In genomic region chr10:76544789-76545188, GRCh38 we compare ENCODE assay signal across 26 cellular contexts.
"Had no signal": no experiment of that assay in that cellular context is flagged by ENCODE, and none has a peak within 500 bp of the region (broad histone marks: within the 10 kb centered on the region; RNA-seq: fewer than 3 reads in every experiment).

No MANE protein-coding gene starts in this region.

- H3K9me3 ChIP-seq: heart right ventricle, lower lobe of right lung, neutrophil, ovary, right atrium auricular region, right lobe of liver, stomach, testis, thyroid gland, transverse colon, upper lobe of left lung had no signal

- H3K4me3 ChIP-seq: heart right ventricle, hepatocyte, lower lobe of right lung, ovary, right atrium auricular region, right lobe of liver, smooth muscle cell, stomach, testis, thyroid gland, transverse colon, upper lobe of left lung had no signal

- H3K4me1 Mint-ChIP-seq: natural killer cell; stimulated activated naive B cell treated with anti-CD40 and anti-IgM and Interleukin-4, amounts not matched to agents 10 μg/mL and 1 μg/mL and 100 μg/mL, for 72 hours had no signal

- DNase-seq: heart right ventricle; islet precursor cell; left cardiac atrium; lower lobe of right lung; mammary epithelial cell; mesenchymal stem cell; natural killer cell; occipital lobe; ovary; right lobe of liver; stimulated activated CD4-positive, alpha-beta T cell treated with anti-CD3 and anti-CD28 coated beads, Interleukin-1b, Interleukin-23, amount 100 ng/mL, for 48 hours; stimulated activated CD4-positive, alpha-beta T cell treated with anti-CD3 and anti-CD28 coated beads, Interleukin-2, amount 100 ng/mL, for 48 hours; stimulated activated naive B cell treated with anti-CD40 and anti-IgM and Interleukin-4, amounts not matched to agents 10 μg/mL and 1 μg/mL and 100 μg/mL, for 72 hours; stimulated activated naive CD8-positive, alpha-beta T cell treated with anti-CD3 and anti-CD28 coated beads, Interleukin-15, Interleukin-2, amounts not matched to agents 100 U/mL and 50 U/mL, for 24 hours; stomach; testis; thyroid gland; transverse colon; upper lobe of left lung had no signal

- H3K9me3 Mint-ChIP-seq: natural killer cell; neural crest cell; stimulated activated naive B cell treated with anti-CD40 and anti-IgM and Interleukin-4, amounts not matched to agents 10 μg/mL and 1 μg/mL and 100 μg/mL, for 72 hours had no signal

- H3K4me1 ChIP-seq: testis had no signal

- ATAC-seq: heart right ventricle; left cardiac atrium; left lobe of liver; lower lobe of right lung; natural killer cell; right lobe of liver; stimulated activated naive B cell treated with anti-CD40 and anti-IgM and Interleukin-4, amounts not matched to agents 10 μg/mL and 1 μg/mL and 100 μg/mL, for 72 hours; stimulated activated naive CD8-positive, alpha-beta T cell treated with anti-CD3 and anti-CD28 coated beads, Interleukin-15, Interleukin-2, amounts not matched to agents 100 U/mL and 50 U/mL, for 24 hours had no signal

- H3K36me3 ChIP-seq: heart right ventricle, lower lobe of right lung, neutrophil, ovary, right atrium auricular region, right lobe of liver, stomach, thyroid gland, transverse colon, upper lobe of left lung had no signal

- H3K27ac Mint-ChIP-seq: natural killer cell; progenitor cell of endocrine pancreas; stimulated activated naive B cell treated with anti-CD40 and anti-IgM and Interleukin-4, amounts not matched to agents 10 μg/mL and 1 μg/mL and 100 μg/mL, for 72 hours had no signal

- H3K4me3 Mint-ChIP-seq: natural killer cell; neural crest cell; stimulated activated naive B cell treated with anti-CD40 and anti-IgM and Interleukin-4, amounts not matched to agents 10 μg/mL and 1 μg/mL and 100 μg/mL, for 72 hours had no signal

- H3K27ac ChIP-seq: heart right ventricle, hepatocyte, lower lobe of right lung, neutrophil, ovary, right atrium auricular region, right lobe of liver, stomach, testis, thyroid gland, transverse colon, upper lobe of left lung had no signal

- H3K36me3 Mint-ChIP-seq: natural killer cell; stimulated activated naive B cell treated with anti-CD40 and anti-IgM and Interleukin-4, amounts not matched to agents 10 μg/mL and 1 μg/mL and 100 μg/mL, for 72 hours had no signal

- H3K27me3 ChIP-seq: heart right ventricle, hepatocyte, neutrophil, ovary, right atrium auricular region, right lobe of liver, stomach, testis, thyroid gland, transverse colon, upper lobe of left lung had no signal
